25 cellular contexts compared by ENCODE assay signal in genomic region chr1:209249785-209250441, GRCh38.
A peak's percentile ranks its signal among the peaks of the same experiment; 100 is the strongest.
DNase-seq lines count a peak whose midpoint lies in the region; ATAC-seq and TF ChIP-seq lines count a peak whose summit lies in the region.
"Had no signal": no experiment of that assay in that cellular context is flagged by ENCODE, and none has a peak within 500 bp of the region (broad histone marks: within the 10 kb centered on the region; RNA-seq: fewer than 3 reads in every experiment).

No MANE protein-coding gene starts in this region.

- WGBS in smooth muscle cell (ENCODE audit: low lambda C conversion rate), result 50% methylated on average over 8 of the region's 8 CpGs

- no peaks in the 10 kb centered on the region for H4K20me1 ChIP-seq in PC-3 (ENCODE audit: low read length)
- no peaks in the 10 kb centered on the region for H4K20me1 ChIP-seq in smooth muscle cell (ENCODE audit: low read depth)
- H4K20me1 ChIP-seq: BLaER1 had no signal

- H3K9ac ChIP-seq in PC-3 (ENCODE audit: low read length) (no peak overlapping the region), smooth muscle cell (ENCODE audit: low read depth) (no peak overlapping the region)
- H3K9ac ChIP-seq: BLaER1 had no signal

- intact Hi-C loops in PC-3 (cut with micrococcal nuclease), result loop anchor here (5.0 kb wide), 2 partner anchors 173 to 317 kb away; no protein-coding TSS in a partner anchor

- H2AFZ ChIP-seq in PC-3 (ENCODE audit: low read length), result peak overlapping the region; percentile 74; the same call in 1 of the 2 replicates
- no peak overlapping the region for H2AFZ ChIP-seq in smooth muscle cell (ENCODE audit: low read depth)

- H3K4me1 ChIP-seq in PC-3 (ENCODE audit: insufficient read depth, low read length), result peaks cover 44% of the 10 kb centered on the region
- H3K4me1 ChIP-seq in smooth muscle cell (ENCODE audit: low read depth), result peaks cover 5% of the 10 kb centered on the region
- H3K4me1 ChIP-seq: BLaER1, gastroesophageal sphincter had no signal

- ATAC-seq in PC-3, result no peak
- ATAC-seq in T-helper 17 cell, result no peak
- ATAC-seq: gastroesophageal sphincter, natural killer cell had no signal

- H3K27ac ChIP-seq in PC-3 (ENCODE audit: low read length) (no peak overlapping the region), smooth muscle cell (ENCODE audit: low read depth) (no peak overlapping the region)
- H3K27ac ChIP-seq: BLaER1, gastroesophageal sphincter, RWPE1 had no signal

- CTCF ChIA-PET in PC-3 (lab: Charles Lee), result interaction anchor here (0.7 to 2.0 kb wide), 5 partner anchors 17 to 1228 kb away, joined by 3 to 35 read pairs (median 5); no protein-coding TSS in a partner anchor

- H3K4me3 Mint-ChIP-seq in T-helper 17 cell, result no peak overlapping the region
- H3K4me3 Mint-ChIP-seq: natural killer cell; stimulated activated naive CD8-positive, alpha-beta T cell treated with anti-CD3 and anti-CD28 coated beads, Interleukin-15, Interleukin-2, amounts not matched to agents 100 ng/mL and 50 ng/mL, for 24 hours; type B pancreatic cell had no signal

- no peaks in the 10 kb centered on the region for H3K36me3 Mint-ChIP-seq in T-helper 17 cell (ENCODE audit: low read depth)
- H3K36me3 Mint-ChIP-seq: natural killer cell, type B pancreatic cell had no signal

- H3K27ac Mint-ChIP-seq in T-helper 17 cell, result no peak overlapping the region
- H3K27ac Mint-ChIP-seq: natural killer cell; stimulated activated naive CD8-positive, alpha-beta T cell treated with anti-CD3 and anti-CD28 coated beads, Interleukin-15, Interleukin-2, amounts not matched to agents 100 ng/mL and 50 ng/mL, for 24 hours; type B pancreatic cell had no signal

- peaks cover 2% of the 10 kb centered on the region for H3K4me1 Mint-ChIP-seq in T-helper 17 cell
- H3K4me1 Mint-ChIP-seq: natural killer cell had no signal

- no peaks in the 10 kb centered on the region for H3K27me3 ChIP-seq in PC-3 (ENCODE audit: low read length)
- H3K27me3 ChIP-seq in smooth muscle cell (ENCODE audit: low read depth), result no peaks in the 10 kb centered on the region
- H3K27me3 ChIP-seq: BLaER1, gastroesophageal sphincter had no signal

- POLR2A ChIA-PET in PC-3 (lab: Charles Lee; ENCODE audit: unreplicated experiment), result no interaction called here

- no peak overlapping the region for H3K4me3 ChIP-seq in PC-3 (ENCODE audit: low read length)
- H3K4me3 ChIP-seq in smooth muscle cell, result no peak overlapping the region
- H3K4me3 ChIP-seq: BLaER1, gastroesophageal sphincter had no signal

- TF ChIP-seq CTCF in PC-3 (conservative IDR thresholded peaks at IDR 0.05; ENCODE audit: low read depth, low read length) (no peak), smooth muscle cell (IDR thresholded peaks at IDR 0.05; ENCODE audit: borderline replicate concordance, insufficient read depth, poor library complexity, severe bottlenecking) (no peak)

- no peaks in the 10 kb centered on the region for H3F3A ChIP-seq in PC-3 (ENCODE audit: low read length, unreplicated experiment)
- peaks cover 5% of the 10 kb centered on the region for H3F3A ChIP-seq in smooth muscle cell (ENCODE audit: low read depth)

- no peaks in the 10 kb centered on the region for H3K9me2 ChIP-seq in PC-3 (replicated peaks; ENCODE audit: low read length)

- no peaks in the 10 kb centered on the region for H3K9me3 ChIP-seq in PC-3 (ENCODE audit: low read length)
- H3K9me3 ChIP-seq in smooth muscle cell (replicated peaks; ENCODE audit: low read depth), result no peaks in the 10 kb centered on the region
- H3K9me3 ChIP-seq in T-helper 17 cell (ENCODE audit: control insufficient read depth, low read length, poor library complexity, severe bottlenecking), result no peaks in the 10 kb centered on the region
- H3K9me3 ChIP-seq: BLaER1, gastroesophageal sphincter had no signal

- no peaks in the 10 kb centered on the region for H3K36me3 ChIP-seq in PC-3 (ENCODE audit: low read depth, low read length)
- H3K36me3 ChIP-seq in smooth muscle cell (ENCODE audit: low read depth), result no peaks in the 10 kb centered on the region
- H3K36me3 ChIP-seq: BLaER1, gastroesophageal sphincter had no signal

- no TSS peak for BruUV-seq in PC-3 (replicated peaks; lab: Mats Ljungman, UMichigan)

- H3K79me2 ChIP-seq in PC-3 (ENCODE audit: low read length) (no peaks in the 10 kb centered on the region), smooth muscle cell (ENCODE audit: low read depth) (no peaks in the 10 kb centered on the region)

- H3K4me2 ChIP-seq in PC-3 (ENCODE audit: low read length), result no peak overlapping the region
- H3K4me2 ChIP-seq in smooth muscle cell, result peak overlapping the region; percentile 26
- H3K4me2 ChIP-seq: BLaER1 had no signal

- DNase-seq in NCI-H2081 (lab: John Stamatoyannopoulos, UW), result peak; percentile 22 to 59
- DNase-seq in NCI-H2081 treated with DMSO at 0.1 percent for 48 hours (lab: John Stamatoyannopoulos, UW), result no peak
- DNase-seq in NCI-H2107 treated with DMSO at 0.1 percent for 48 hours (lab: John Stamatoyannopoulos, UW; ENCODE audit: unreplicated experiment), result peak; percentile 78
- no peak for DNase-seq in PC-3
- no peak for DNase-seq in smooth muscle cell (lab: John Stamatoyannopoulos, UW; ENCODE audit: unreplicated experiment)
- DNase-seq in T-helper 17 cell, result no peak
- DNase-seq in NOMO-1 (lab: John Stamatoyannopoulos, UW; ENCODE audit: unreplicated experiment in 2 of 2), result no peak
- no peak for DNase-seq in GM03348 (ENCODE audit: low spot score)
- DNase-seq: activated CD4-positive, alpha-beta T cell treated with anti-CD3 and anti-CD28 coated beads for 48 hours; activated CD8-positive, alpha-beta memory T cell treated with anti-CD3 and anti-CD28 coated beads, Interleukin-2, amount 50 U/mL, for 48 hours; amygdala; GF-D8; H9; left cardiac atrium; mesenchymal stem cell; natural killer cell; NCI-H1930; posterior cingulate gyrus; stimulated activated CD4-positive, alpha-beta T cell treated with anti-CD3 and anti-CD28 coated beads, Interleukin-2, amount 100 ng/mL, for 24 hours; SW 1271 had no signal

- peaks cover 15% of the 10 kb centered on the region for H3K27me3 Mint-ChIP-seq in T-helper 17 cell
- H3K27me3 Mint-ChIP-seq: stimulated activated naive CD8-positive, alpha-beta T cell treated with anti-CD3 and anti-CD28 coated beads, Interleukin-15, Interleukin-2, amounts not matched to agents 100 ng/mL and 50 ng/mL, for 24 hours; type B pancreatic cell had no signal

Comparison
In these comparisons a context has a peak if more than half of its experiments do, and no peak if none do; other contexts are left out.
1. DNase-seq: peak in NCI-H2081 (2 of 2) and NCI-H2107 treated with DMSO at 0.1 percent for 48 hours (single experiment); none in NCI-H2081 treated with DMSO at 0.1 percent for 48 hours (single experiment), PC-3 (single experiment), smooth muscle cell (single experiment), T-helper 17 cell (0 of 3), NOMO-1 (0 of 2) and GM03348 (single experiment).